37 cellular contexts compared by ENCODE assay signal in the genomic region with DNA sequence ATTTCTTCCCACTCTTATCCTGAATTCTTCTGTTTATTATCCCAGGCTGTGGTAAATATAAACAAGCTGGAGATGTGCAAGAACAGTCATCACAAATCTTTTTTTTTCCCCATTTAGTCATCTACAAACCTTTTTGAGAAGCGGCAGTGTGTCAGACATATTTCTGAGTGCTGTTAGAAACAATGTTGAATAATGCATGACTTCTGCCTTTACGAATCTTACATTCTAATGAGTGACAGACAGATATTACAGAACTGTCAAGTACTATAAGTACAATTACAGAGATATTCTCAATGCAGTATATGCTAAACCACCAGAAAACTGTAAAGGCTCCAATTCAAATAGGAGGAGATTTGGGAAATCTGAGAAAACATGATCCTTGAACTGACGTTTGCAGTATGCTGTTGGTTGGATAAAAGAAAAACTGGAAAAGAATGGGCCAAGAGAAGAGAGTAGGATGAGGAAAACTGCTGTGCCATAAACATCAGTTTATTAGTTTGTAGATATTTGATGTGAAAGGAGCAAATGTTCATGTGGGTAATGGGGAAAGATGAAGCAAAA.
"Had no signal": no experiment of that assay in that cellular context is flagged by ENCODE, and none has a peak within 500 bp of the region (broad histone marks: within the 10 kb centered on the region; RNA-seq: fewer than 3 reads in every experiment).

No MANE protein-coding gene starts in this region.

- H3K36me3 ChIP-seq: MG63 had no signal

- H3K27ac ChIP-seq: KMS-11 had no signal

- H3K4me3 ChIP-seq: MG63 had no signal

- H3K4me2 ChIP-seq: KMS-11 had no signal

- H3K9ac ChIP-seq: KMS-11 had no signal

- DNase-seq: Karpas-422, Kasumi-1, KBM-7, KG1, MG63, MM.1S, MV-4-11, NCI-H1048, NCI-H1092, NCI-H1092 treated with DMSO at 0.1 percent for 48 hours, NCI-H1105, NCI-H1105 treated with DMSO at 0.1 percent for 48 hours, NCI-H1417, NCI-H1417 treated with DMSO at 0.1 percent for 48 hours, NCI-H1436, NCI-H1436 treated with DMSO at 0.1 percent for 48 hours, NCI-H146, NCI-H1694, NCI-H1694 treated with DMSO at 0.1 percent for 48 hours, NCI-H187, NCI-H187 treated with DMSO at 0.1 percent for 48 hours, NCI-H1930, NCI-H2029, NCI-H2029 treated with DMSO at 0.1 percent for 48 hours, NCI-H2081, NCI-H2081 treated with DMSO at 0.1 percent for 48 hours, NCI-H2107, NCI-H2171, NCI-H2171 treated with DMSO at 0.1 percent for 48 hours, NCI-H2227 treated with DMSO at 0.1 percent for 48 hours, NCI-H226, NCI-H345, NCI-H446, NCI-H446 treated with DMSO at 0.1 percent for 48 hours, NCI-H510A, NCI-H510A treated with DMSO at 0.1 percent for 48 hours had no signal

- H3K9me3 ChIP-seq: MG63 had no signal
